1 cellular context compared by ENCODE assay signal in genomic region chr2:112138143-112139032, GRCh38.
TF ChIP-seq lines count a peak whose summit lies in the region.

Gene FBLN7 (plus strand): TSS chr2:112138385. CDS start chr2:112138656, 271 bp downstream.

TF ChIP-seq in H1, 55 proteins besides CTCF, POLR2A, EP300 and RAD21:
- TF ChIP-seq KDM4A (IDR thresholded peaks at IDR 0.05; ENCODE audit: low read depth, low read length, severe bottlenecking) (peak; percentile 49), TEAD4 (IDR thresholded peaks at IDR 0.05; ENCODE audit: low read depth, low read length) (no peak), RFX5 (IDR thresholded peaks at IDR 0.05; ENCODE audit: borderline replicate concordance, low read depth, low read length) (no peak), SRF (IDR thresholded peaks at IDR 0.05; ENCODE audit: low read depth, low read length) (no peak)
